In genomic region chr1:76015478-76016103, GRCh38 we compare ENCODE assay signal across 32 cellular contexts. TPM values are rescaled to one million over a fixed set of nuclear protein-coding genes. Genes with fewer than 3 reads are reported as not detected.
"Had no signal": no experiment of that assay in that cellular context is flagged by ENCODE, and none has a peak within 500 bp of the region (broad histone marks: within the 10 kb centered on the region; RNA-seq: fewer than 3 reads in every experiment).

No MANE protein-coding gene starts in this region.

- H3K4me1 ChIP-seq: Peyer's patch had no signal

- H3K4me3 Mint-ChIP-seq: activated CD4-positive, alpha-beta memory T cell treated with anti-CD3 and anti-CD28 coated beads for 36 hours; activated CD4-positive, alpha-beta T cell treated with anti-CD3 and anti-CD28 coated beads for 36 hours; activated CD4-positive, alpha-beta T cell treated with anti-CD3 and anti-CD28 coated beads, Interleukin-2, amount 10 ng/mL, durations not matched to agents 7 days and 5 days; activated naive CD4-positive, alpha-beta T cell treated with anti-CD3 and anti-CD28 coated beads for 36 hours; activated T-helper 1 cell treated with anti-CD3 and anti-CD28 coated beads, Interleukin-12 subunit alpha, Interleukin-12 subunit beta, Interleukin-2, Interleukin-4 antibody, amounts not matched to agents 30 ng/mL and 10 ng/mL and 1 ng/mL, durations not matched to agents 14 hours and 24 hours and 36 hours had no signal

- H3K4me1 Mint-ChIP-seq: activated CD4-positive, alpha-beta T cell treated with anti-CD3 and anti-CD28 coated beads, Interleukin-2, amount 10 ng/mL, durations not matched to agents 7 days and 5 days had no signal

- H3K27me3 Mint-ChIP-seq: activated CD4-positive, alpha-beta memory T cell treated with anti-CD3 and anti-CD28 coated beads for 36 hours; activated CD4-positive, alpha-beta T cell treated with anti-CD3 and anti-CD28 coated beads for 36 hours; activated CD4-positive, alpha-beta T cell treated with anti-CD3 and anti-CD28 coated beads, Interleukin-2, amount 10 ng/mL, durations not matched to agents 7 days and 5 days had no signal

- H3K27me3 ChIP-seq: brain microvascular endothelial cell, Peyer's patch had no signal

- H3K27ac ChIP-seq: brain microvascular endothelial cell, Peyer's patch, RWPE1, WERI-Rb-1 had no signal

- H3K9me3 Mint-ChIP-seq: activated CD4-positive, alpha-beta memory T cell treated with anti-CD3 and anti-CD28 coated beads for 36 hours; activated CD4-positive, alpha-beta T cell treated with anti-CD3 and anti-CD28 coated beads, Interleukin-2, amount 10 ng/mL, durations not matched to agents 7 days and 5 days; activated naive CD4-positive, alpha-beta T cell treated with anti-CD3 and anti-CD28 coated beads for 36 hours; activated naive CD4-positive, alpha-beta T cell treated with anti-CD3 and anti-CD28 coated beads, Interleukin-2, amount 50 U/mL, for 72 hours; activated T-helper 1 cell treated with anti-CD3 and anti-CD28 coated beads, Interleukin-12 subunit alpha, Interleukin-12 subunit beta, Interleukin-2, Interleukin-4 antibody, amounts not matched to agents 30 ng/mL and 10 ng/mL and 1 ng/mL, durations not matched to agents 14 hours and 24 hours and 36 hours had no signal

- H3K27ac Mint-ChIP-seq: activated CD4-positive, alpha-beta memory T cell treated with anti-CD3 and anti-CD28 coated beads for 36 hours; activated CD4-positive, alpha-beta T cell treated with anti-CD3 and anti-CD28 coated beads for 36 hours; activated CD4-positive, alpha-beta T cell treated with anti-CD3 and anti-CD28 coated beads, Interleukin-2, amount 10 ng/mL, durations not matched to agents 7 days and 5 days; activated naive CD4-positive, alpha-beta T cell treated with anti-CD3 and anti-CD28 coated beads for 36 hours; activated naive CD4-positive, alpha-beta T cell treated with anti-CD3 and anti-CD28 coated beads, Interleukin-2, amount 50 U/mL, for 72 hours; activated T-helper 1 cell treated with anti-CD3 and anti-CD28 coated beads, Interleukin-12 subunit alpha, Interleukin-12 subunit beta, Interleukin-2, Interleukin-4 antibody, amounts not matched to agents 30 ng/mL and 10 ng/mL and 1 ng/mL, durations not matched to agents 14 hours and 24 hours and 36 hours had no signal

- H3K36me3 Mint-ChIP-seq: activated CD4-positive, alpha-beta memory T cell treated with anti-CD3 and anti-CD28 coated beads for 36 hours; activated naive CD4-positive, alpha-beta T cell treated with anti-CD3 and anti-CD28 coated beads, Interleukin-2, amount 50 U/mL, for 72 hours had no signal

- H3K36me3 ChIP-seq: brain microvascular endothelial cell, Peyer's patch, WERI-Rb-1 had no signal

- H3K9me3 ChIP-seq: Peyer's patch had no signal

- H3K4me3 ChIP-seq: Peyer's patch had no signal

- DNase-seq: activated CD4-positive, alpha-beta memory T cell treated with anti-CD3 and anti-CD28 coated beads for 36 hours; activated CD4-positive, alpha-beta T cell treated with anti-CD3 and anti-CD28 coated beads for 36 hours; activated CD4-positive, alpha-beta T cell treated with anti-CD3 and anti-CD28 coated beads, Interleukin-2, amount 10 ng/mL, durations not matched to agents 7 days and 5 days; activated CD4-positive, CD25-positive, alpha-beta regulatory T cell; activated CD8-positive, alpha-beta memory T cell treated with anti-CD3 and anti-CD28 coated beads, Interleukin-2, amount 50 U/mL, for 4 hours; activated gamma-delta T cell treated with Interleukin-2 at 50 U/mL for 16 hours; activated naive CD4-positive, alpha-beta T cell treated with anti-CD3 and anti-CD28 coated beads for 36 hours; activated T-cell treated with anti-CD3 and anti-CD28 coated beads for 4 hours; amniotic stem cell; aorta; brain microvascular endothelial cell; central memory CD4-positive, alpha-beta T cell; Karpas-422; KBM-7; NCI-H1105; NCI-H1417 treated with DMSO at 0.1 percent for 48 hours; NCI-H1694; NCI-H1930; NCI-H2081 treated with DMSO at 0.1 percent for 48 hours; NCI-H345; NCI-H524 treated with DMSO at 0.1 percent for 48 hours; NCI-H748 treated with DMSO at 0.1 percent for 48 hours; NK-92 treated with Interleukin-12 subunit alpha and Interleukin-12 subunit beta, amount 100 ng/mL, for 24 hours; PC-3; Peyer's patch; SIG-M5; T1000; WERI-Rb-1 had no signal

- ATAC-seq: activated CD4-positive, alpha-beta T cell treated with anti-CD3 and anti-CD28 coated beads for 36 hours; PC-3; Right ventricle myocardium inferior had no signal

RNA-seq across cellular contexts. Expression of gene ST6GALNAC3, which starts 59.0 kb away (rescaled TPM):
- total RNA-seq: activated T-helper 1 cell treated with anti-CD3 and anti-CD28 coated beads, Interleukin-12 subunit alpha, Interleukin-12 subunit beta, Interleukin-2, Interleukin-4 antibody, amounts not matched to agents 30 ng/mL and 10 ng/mL and 1 ng/mL, durations not matched to agents 14 hours and 24 hours and 36 hours; PC-3 had no signal
